ENCODE assay signal across 24 cellular contexts in genomic region chr3:13545952-13546454, GRCh38. TPM values are rescaled to one million over a fixed set of nuclear protein-coding genes. Genes with fewer than 3 reads are reported as not detected.
DNase-seq lines count a peak whose midpoint lies in the region; ATAC-seq, FAIRE-seq and TF ChIP-seq lines count a peak whose summit lies in the region.
"Had no signal": no experiment of that assay in that cellular context is flagged by ENCODE, and none has a peak within 500 bp of the region (broad histone marks: within the 10 kb centered on the region; RNA-seq: fewer than 3 reads in every experiment).

No MANE protein-coding gene starts in this region.

- FAIRE-seq in astrocyte (lab: Jason Lieb, UNC): no peak

- H3K4me1 Mint-ChIP-seq in astrocyte (ENCODE audit: low read depth, unreplicated experiment): peaks cover 50% of the 10 kb centered on the region

- TF ChIP-seq CTCF in heart right ventricle (IDR thresholded peaks at IDR 0.05): no peak
- no peak for TF ChIP-seq CTCF in astrocyte (IDR thresholded peaks at IDR 0.05; ENCODE audit: insufficient read depth, low read depth, low read length)

- H3K9me3 ChIP-seq in heart right ventricle: peaks cover 0 to 18% (median 0%) of the 10 kb centered on the region in 11 donors
- no peaks in the 10 kb centered on the region for H3K9me3 ChIP-seq in astrocyte (ENCODE audit: insufficient read depth, low read depth, low read length)
- peaks cover 16% of the 10 kb centered on the region for H3K9me3 ChIP-seq in mesodermal cell (ENCODE audit: control insufficient read depth, low read length)
- H3K9me3 ChIP-seq: upper lobe of right lung had no signal

- no peak overlapping the region for H3K9ac ChIP-seq in astrocyte (ENCODE audit: low read length)

- H3K4me3 Mint-ChIP-seq in astrocyte (ENCODE audit: unreplicated experiment): no peak overlapping the region
- H3K4me3 Mint-ChIP-seq: CD8-positive, alpha-beta T cell; IgD-negative memory B cell had no signal

- H3K27ac ChIP-seq in heart right ventricle (peak overlapping the region in 7 of 10 donors; percentile 11 to 90 (median 28)), astrocyte (ENCODE audit: low read depth, low read length) (peak overlapping the region; percentile 18), mesodermal cell (ENCODE audit: low read depth, low read length, severe bottlenecking) (peak overlapping the region; percentile 94), urinary bladder (ENCODE audit: low read depth) (peak overlapping the region; percentile 11)

- H3K79me2 ChIP-seq in astrocyte (ENCODE audit: insufficient read depth, low read length): no peaks in the 10 kb centered on the region

- 81 to 84% methylated on average over 9 of the region's 9 CpGs for WGBS in heart right ventricle, 2 donors
- 80 to 81% methylated on average over 7 of the region's 9 CpGs for WGBS in mesodermal cell (ENCODE audit: insufficient coverage in 2 of 2), 2 experiments
- 71% methylated on average over 9 of the region's 9 CpGs for WGBS in urinary bladder

- peaks cover 0 to 35% (median 13%) of the 10 kb centered on the region in 7 donors for H3K27me3 ChIP-seq in heart right ventricle
- H3K27me3 ChIP-seq in astrocyte (ENCODE audit: insufficient read depth, low read length): no peaks in the 10 kb centered on the region

- H2AFZ ChIP-seq in astrocyte (ENCODE audit: low read depth, low read length): no peak overlapping the region

- no peaks in the 10 kb centered on the region for H4K20me1 ChIP-seq in astrocyte (ENCODE audit: insufficient read depth, low read length)

- H3K27ac Mint-ChIP-seq in astrocyte (ENCODE audit: unreplicated experiment): no peak overlapping the region
- H3K27ac Mint-ChIP-seq: CD8-positive, alpha-beta T cell had no signal

- DNase-seq in heart right ventricle (no peak), cardiac septum (ENCODE audit: low spot score) (no peak), astrocyte (ENCODE audit: low read depth) (no peak), KBM-7 (no peak)
- no peak for DNase-seq in activated naive CD4-positive, alpha-beta T cell treated with anti-CD3 and anti-CD28 coated beads, Interleukin-2, amount 50 U/mL, for 16 hours
- DNase-seq: activated CD4-positive, alpha-beta T cell treated with anti-CD3 and anti-CD28 coated beads for 1 hour; activated CD8-positive, alpha-beta memory T cell treated with anti-CD3 and anti-CD28 coated beads for 24 hours; activated gamma-delta T cell treated with Interleukin-2 at 50 U/mL for 16 hours; activated T-cell treated with anti-CD3 and anti-CD28 coated beads, Interleukin-2, amount 50 U/mL, for 1 hour; amniotic stem cell; CD8-positive, alpha-beta T cell; HCEC 1CT; left colon; NCI-H146; NCI-H510A treated with DMSO at 0.1 percent for 48 hours; PC-3; stimulated activated CD8-positive, alpha-beta memory T cell treated with anti-CD3 and anti-CD28 coated beads, Interleukin-4, amount 100 ng/mL, for 48 hours; upper lobe of right lung had no signal

- in situ Hi-C loops in KBM-7 (cut with MboI; ENCODE audit: low pct_unique_long_range_greater_than_20kb, low sequenced_read_pairs): no loop called here

- H3K4me2 ChIP-seq in astrocyte (ENCODE audit: low read length): no peak overlapping the region

- H3K9me3 Mint-ChIP-seq in astrocyte (ENCODE audit: unreplicated experiment): peaks cover 9% of the 10 kb centered on the region

- intact Hi-C loops in heart right ventricle (cut with DNase I) (no loop called here), cardiac septum (cut with DNase I) (no loop called here)

- H3K4me1 ChIP-seq in heart right ventricle: peaks cover 8 to 41% (median 32%) of the 10 kb centered on the region in 9 donors
- peaks cover 53% of the 10 kb centered on the region for H3K4me1 ChIP-seq in astrocyte (ENCODE audit: insufficient read depth, low read length)
- H3K4me1 ChIP-seq in mesodermal cell (ENCODE audit: control insufficient read depth, insufficient read depth, low read length, poor library complexity, severe bottlenecking): peaks cover 60% of the 10 kb centered on the region
- no peaks in the 10 kb centered on the region for H3K4me1 ChIP-seq in urinary bladder (ENCODE audit: insufficient read depth)

- H3K36me3 ChIP-seq in heart right ventricle (no peaks in the 10 kb centered on the region), astrocyte (ENCODE audit: insufficient read depth, low read length) (no peaks in the 10 kb centered on the region), mesodermal cell (ENCODE audit: control insufficient read depth, insufficient read depth, low read length) (no peaks in the 10 kb centered on the region), urinary bladder (ENCODE audit: insufficient read depth) (no peaks in the 10 kb centered on the region)
- H3K36me3 ChIP-seq: sigmoid colon, upper lobe of right lung had no signal

- H3K36me3 Mint-ChIP-seq in astrocyte (ENCODE audit: low read depth, unreplicated experiment): no peaks in the 10 kb centered on the region
- H3K36me3 Mint-ChIP-seq: CD8-positive, alpha-beta T cell had no signal

- ATAC-seq in heart right ventricle (no peak), HG03159 (IDR thresholded peaks at IDR 0.05; ENCODE audit: unreplicated experiment) (no peak)
- ATAC-seq: CD8-positive, alpha-beta T cell; left colon; PC-3; upper lobe of right lung had no signal

- no peak overlapping the region for H3K4me3 ChIP-seq in heart right ventricle
- H3K4me3 ChIP-seq in astrocyte (ENCODE audit: insufficient read depth, low read depth, low read length): no peak overlapping the region
- no peak overlapping the region for H3K4me3 ChIP-seq in mesodermal cell (ENCODE audit: extremely low read depth, insufficient read depth, low read length, poor library complexity, severe bottlenecking)
- H3K4me3 ChIP-seq in urinary bladder (ENCODE audit: low read depth, low read length): no peak overlapping the region
- H3K4me3 ChIP-seq: sigmoid colon, upper lobe of right lung had no signal

- H3K27me3 Mint-ChIP-seq in astrocyte (ENCODE audit: low read depth, unreplicated experiment): peaks cover 7% of the 10 kb centered on the region

RNA-seq across cellular contexts. Expression of gene FBLN2, which starts 2.9 kb away (rescaled TPM):
- 10 to 100 TPM; 35.4 to 78.9 (median 47.0) TPM for total RNA-seq in heart right ventricle
- 10 to 100 TPM; 20.7 to 55.9 TPM for polyA plus RNA-seq in heart right ventricle
- total RNA-seq in cardiac septum: 64.6 TPM
- 36.6 and 57.3 TPM in 2 replicates for total RNA-seq in astrocyte
- 172 TPM for polyA plus RNA-seq in mesodermal cell (2013, experiment 1 of 2)
- polyA plus RNA-seq in mesodermal cell (2013, experiment 2 of 2): 137 TPM
- total RNA-seq in urinary bladder: 132 TPM
- 246 TPM for polyA plus RNA-seq in urinary bladder
- total RNA-seq: MCF 10A had no signal

Comparison
In these comparisons a context has a peak if more than half of its experiments do, and no peak if none do; other contexts are left out.
1. H3K27ac ChIP-seq: peak in every context shown above with its lines; median percentile 94 in mesodermal cell; 28 in heart right ventricle; 18 in astrocyte; 11 in urinary bladder.